In the genomic region with DNA sequence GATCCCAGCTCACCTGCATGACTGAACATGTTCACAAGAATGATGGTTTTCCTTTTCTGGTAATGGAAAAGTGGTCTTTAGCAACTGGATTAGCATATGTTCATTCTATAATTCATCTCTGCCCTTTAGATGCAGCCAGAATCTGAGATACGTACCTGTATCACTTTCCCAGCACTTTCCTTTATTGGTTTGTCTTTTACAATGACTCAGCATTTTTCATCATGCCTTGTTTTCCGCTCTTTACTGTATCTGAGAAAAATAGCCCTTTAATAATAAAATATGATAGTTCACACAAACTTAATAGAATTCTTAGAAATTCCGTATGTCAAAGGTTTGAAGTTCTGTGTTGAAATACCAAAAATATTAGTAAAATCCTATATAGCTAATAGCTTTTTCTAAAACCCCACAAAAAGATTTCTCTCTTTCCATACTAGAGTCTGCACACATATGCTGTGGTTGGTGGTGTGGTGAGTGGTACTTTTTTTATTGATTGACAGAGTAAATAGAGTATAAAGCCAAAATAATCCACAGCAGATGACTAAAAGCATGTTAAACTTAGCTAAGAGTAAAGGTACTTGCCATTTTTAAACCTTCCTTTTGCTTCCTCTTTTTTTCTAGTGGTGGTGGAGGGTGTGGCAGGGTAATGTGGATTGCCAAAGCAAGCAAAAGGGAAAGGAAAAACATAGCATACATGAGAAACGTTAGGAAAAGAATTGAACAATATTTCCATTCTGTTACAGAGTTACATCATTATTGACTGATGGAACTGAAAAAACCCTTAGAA, we compare ENCODE assay signal across 1 cellular context.
TF ChIP-seq lines count a peak whose summit lies in the region.

No MANE protein-coding gene starts in this region.

TF ChIP-seq in IMR-90, 13 proteins besides CTCF, POLR2A, EP300 and RAD21 (continued from another document):
- TF ChIP-seq, protein P1, sequence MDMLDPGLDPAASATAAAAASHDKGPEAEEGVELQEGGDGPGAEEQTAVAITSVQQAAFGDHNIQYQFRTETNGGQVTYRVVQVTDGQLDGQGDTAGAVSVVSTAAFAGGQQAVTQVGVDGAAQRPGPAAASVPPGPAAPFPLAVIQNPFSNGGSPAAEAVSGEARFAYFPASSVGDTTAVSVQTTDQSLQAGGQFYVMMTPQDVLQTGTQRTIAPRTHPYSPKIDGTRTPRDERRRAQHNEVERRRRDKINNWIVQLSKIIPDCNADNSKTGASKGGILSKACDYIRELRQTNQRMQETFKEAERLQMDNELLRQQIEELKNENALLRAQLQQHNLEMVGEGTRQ (IDR thresholded peaks at IDR 0.05; ENCODE audit: low read depth, low read length) = no peak
- no peak for TF ChIP-seq MAZ (IDR thresholded peaks at IDR 0.05; ENCODE audit: borderline replicate concordance, low read depth, low read length)
- peak; percentile 89 for TF ChIP-seq MAFK (IDR thresholded peaks at IDR 0.05; ENCODE audit: low read depth, low read length)
- TF ChIP-seq RCOR1 (IDR thresholded peaks at IDR 0.05; ENCODE audit: insufficient replicate concordance, low read length) = no peak
- TF ChIP-seq RFX5 (IDR thresholded peaks at IDR 0.05; ENCODE audit: low read depth, low read length) = no peak
- TF ChIP-seq CEBPB (IDR thresholded peaks at IDR 0.05; ENCODE audit: low read depth, low read length) = no peak
